In the genomic region with DNA sequence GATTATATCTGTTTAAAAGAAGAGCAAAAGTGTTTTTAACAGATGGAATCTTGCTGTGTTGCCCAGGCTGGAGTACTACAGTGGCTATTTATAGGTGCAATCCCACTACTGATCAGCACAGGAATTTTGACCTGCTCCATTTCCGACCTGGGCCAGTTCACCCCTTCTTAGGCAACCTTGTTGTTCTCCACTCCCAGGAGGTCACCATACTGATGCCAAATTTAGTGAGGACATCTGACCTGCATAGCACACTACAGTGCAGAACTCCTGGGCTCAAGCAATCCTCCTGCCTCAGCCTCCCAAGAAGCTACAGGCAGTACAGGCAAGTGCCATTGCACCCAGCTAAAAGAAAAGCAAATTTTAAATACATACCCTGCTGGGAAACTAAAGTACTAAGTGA, we compare ENCODE assay signal across 27 cellular contexts. TPM values are rescaled to one million over a fixed set of nuclear protein-coding genes. Genes with fewer than 3 reads are reported as not detected.
"Had no signal": no experiment of that assay in that cellular context is flagged by ENCODE, and none has a peak within 500 bp of the region (broad histone marks: within the 10 kb centered on the region; RNA-seq: fewer than 3 reads in every experiment).

No MANE protein-coding gene starts in this region.

- H3K27me3 ChIP-seq: SJCRH30 had no signal

- H3K27ac ChIP-seq: HL-60, KMS-11, SJCRH30 had no signal

- H3K4me3 Mint-ChIP-seq: IgD-negative memory B cell had no signal

- H3K27me3 Mint-ChIP-seq: IgD-negative memory B cell had no signal

- DNase-seq: Kasumi-1; MM.1S; NCI-H1092 treated with DMSO at 0.1 percent for 48 hours; NCI-H1436; NCI-H187; NCI-H2029; NCI-H2081 treated with DMSO at 0.1 percent for 48 hours; NCI-H2171; NCI-H226; NCI-H446; NCI-H510A; NCI-H524 treated with DMSO at 0.1 percent for 48 hours; NCI-H69; NCI-H774; NK-92 treated with Interleukin-12 subunit alpha and Interleukin-12 subunit beta, amount 100 ng/mL, for 24 hours; PC-3; SHP77 treated with DMSO at 0.1 percent for 48 hours; SJCRH30 had no signal

- H3K4me1 ChIP-seq: SJCRH30 had no signal

- ATAC-seq: K562, Panc1, PC-3, Right ventricle myocardium inferior, SK-N-SH treated with all-trans-retinoic acid at 6 μM for 48 hours had no signal

- H3K9me3 ChIP-seq: SJCRH30 had no signal

- H3K4me3 ChIP-seq: K562, SJCRH30 had no signal

- H3K9me3 Mint-ChIP-seq: IgD-negative memory B cell had no signal

- H3K27ac Mint-ChIP-seq: IgD-negative memory B cell had no signal

RNA-seq across cellular contexts. Expression of gene NUP210L, which starts 11.3 kb away (rescaled TPM):
- total RNA-seq: M059J had no signal
- polyA plus RNA-seq: IgD-negative memory B cell had no signal

RNA-seq across cellular contexts. Expression of gene CFAP141, which starts 39.9 kb away (rescaled TPM):
- total RNA-seq: K562, M059J, OCI-LY7, PC-3, Right ventricle myocardium inferior, SJCRH30 had no signal
- polyA plus RNA-seq: IgD-negative memory B cell, K562 had no signal
